15 cellular contexts compared by ENCODE assay signal in the genomic region with DNA sequence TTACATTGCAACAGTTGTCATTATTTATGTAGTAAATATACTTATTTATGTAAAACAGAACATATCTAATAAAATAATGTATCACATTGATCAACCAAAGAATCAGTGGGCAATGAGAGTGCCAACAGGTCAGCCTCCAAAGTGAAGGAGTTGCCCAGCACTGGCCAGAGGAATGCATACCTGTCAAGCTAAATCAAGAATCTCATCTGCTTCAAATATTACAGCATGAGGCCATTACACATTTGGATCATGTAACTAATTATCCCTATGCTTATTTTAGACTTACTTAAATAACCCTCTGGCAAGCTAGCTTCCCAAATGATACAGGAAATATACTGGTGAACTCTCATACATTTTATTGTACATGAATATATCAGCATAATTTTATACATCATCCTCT.
DNase-seq lines count a peak whose midpoint lies in the region; ATAC-seq and TF ChIP-seq lines count a peak whose summit lies in the region.
"Had no signal": no experiment of that assay in that cellular context is flagged by ENCODE, and none has a peak within 500 bp of the region (broad histone marks: within the 10 kb centered on the region; RNA-seq: fewer than 3 reads in every experiment).

No MANE protein-coding gene starts in this region.

- H3K27ac ChIP-seq in SK-N-SH (ENCODE audit: low read depth in 2 of 2, low read length in 1 of 2) (no peak overlapping the region), foreskin keratinocyte (peak overlapping the region; percentile 59)
- H3K27ac ChIP-seq: C4-2B, HL-60 had no signal

- no peak overlapping the region for H3K4me3 ChIP-seq in SK-N-SH (ENCODE audit: low read depth in 2 of 2, low read length in 1 of 2)

- no peak overlapping the region for H3K4me2 ChIP-seq in SK-N-SH

- H3K79me2 ChIP-seq in SK-N-SH (ENCODE audit: insufficient read depth): no peaks in the 10 kb centered on the region

- DNase-seq in NCI-H226 (peak; percentile 40), SK-N-SH (no peak), foreskin keratinocyte (no peak), NCI-H146 treated with DMSO at 0.1 percent for 48 hours (lab: John Stamatoyannopoulos, UW; ENCODE audit: unreplicated experiment) (no peak)
- DNase-seq in activated CD4-positive, CD25-positive, alpha-beta regulatory T cell treated with anti-CD3 and anti-CD28 coated beads, Interleukin-2, amount 50 U/mL, for 72 hours: no peak
- no peak for DNase-seq in activated naive CD4-positive, alpha-beta T cell treated with anti-CD3 and anti-CD28 coated beads for 36 hours
- DNase-seq: AML-193; CD4-positive, alpha-beta T cell; DMS153; DMS79; GF-D8; GOT3; H7 had no signal

- no peaks in the 10 kb centered on the region for H3K4me1 ChIP-seq in SK-N-SH (ENCODE audit: control insufficient read depth in 1 of 2, insufficient read depth in 2 of 2, low read depth in 1 of 2, low read length in 1 of 2)
- peaks cover 9% of the 10 kb centered on the region for H3K4me1 ChIP-seq in foreskin keratinocyte

- no peaks in the 10 kb centered on the region for H3K9me3 ChIP-seq in SK-N-SH

- no peak overlapping the region for H2AFZ ChIP-seq in SK-N-SH (ENCODE audit: low read depth)

- H3K4me1 Mint-ChIP-seq in activated naive CD4-positive, alpha-beta T cell treated with anti-CD3 and anti-CD28 coated beads for 36 hours (ENCODE audit: low read depth): no peaks in the 10 kb centered on the region

- H3K9ac ChIP-seq in SK-N-SH: no peak overlapping the region

- no peaks in the 10 kb centered on the region for H3K9me2 ChIP-seq in SK-N-SH

- intact Hi-C loops in activated naive CD4-positive, alpha-beta T cell treated with anti-CD3 and anti-CD28 coated beads for 36 hours (cut with micrococcal nuclease): no loop called here

- CTCF ChIA-PET in SK-N-SH (lab: Yijun Ruan, JAX): no interaction called here
- CTCF ChIA-PET in activated naive CD4-positive, alpha-beta T cell treated with anti-CD3 and anti-CD28 coated beads for 36 hours (lab: Charles Lee): no interaction called here

- no peak overlapping the region for H3K27ac Mint-ChIP-seq in activated naive CD4-positive, alpha-beta T cell treated with anti-CD3 and anti-CD28 coated beads for 36 hours
- H3K27ac Mint-ChIP-seq: CD4-positive, alpha-beta T cell had no signal

- no peaks in the 10 kb centered on the region for H3K36me3 Mint-ChIP-seq in activated naive CD4-positive, alpha-beta T cell treated with anti-CD3 and anti-CD28 coated beads for 36 hours (ENCODE audit: low read depth)

- TF ChIP-seq EP300 in SK-N-SH (IDR thresholded peaks at IDR 0.05; ENCODE audit: borderline replicate concordance in 1 of 2, low read depth in 1 of 2, low read length in 1 of 2): 0 out of 4 replicates have a peak, but pooled peaks of 1 of the 2 experiments have one; percentile 11

- H3K27me3 Mint-ChIP-seq in activated naive CD4-positive, alpha-beta T cell treated with anti-CD3 and anti-CD28 coated beads for 36 hours (ENCODE audit: low read depth): no peaks in the 10 kb centered on the region
- H3K27me3 Mint-ChIP-seq: CD4-positive, alpha-beta T cell had no signal

- ATAC-seq in foreskin keratinocyte: no peak

- no peak for TF ChIP-seq RAD21 in SK-N-SH (IDR thresholded peaks at IDR 0.05; ENCODE audit: low read length)

- H3F3A ChIP-seq in SK-N-SH (replicated peaks; ENCODE audit: insufficient read depth): peaks cover 8% of the 10 kb centered on the region

- H4K20me1 ChIP-seq in SK-N-SH (ENCODE audit: insufficient read depth): no peaks in the 10 kb centered on the region

- POLR2A ChIA-PET in SK-N-SH (lab: Yijun Ruan, JAX): no interaction called here

- H3K27me3 ChIP-seq in SK-N-SH (ENCODE audit: insufficient read depth): no peaks in the 10 kb centered on the region
- H3K27me3 ChIP-seq in foreskin keratinocyte: no peaks in the 10 kb centered on the region

- H3K4me3 Mint-ChIP-seq in activated naive CD4-positive, alpha-beta T cell treated with anti-CD3 and anti-CD28 coated beads for 36 hours: no peak overlapping the region
- H3K4me3 Mint-ChIP-seq: CD4-positive, alpha-beta T cell had no signal

- TF ChIP-seq CTCF in SK-N-SH (IDR thresholded peaks at IDR 0.05) (no peak), foreskin keratinocyte (conservative IDR thresholded peaks at IDR 0.05) (no peak)

- H3K36me3 ChIP-seq in SK-N-SH (replicated peaks in 1 of 2; ENCODE audit: control insufficient read depth in 1 of 2, insufficient read depth in 2 of 2, low read length in 1 of 2): no peaks in the 10 kb centered on the region

- H3K9me3 Mint-ChIP-seq in activated naive CD4-positive, alpha-beta T cell treated with anti-CD3 and anti-CD28 coated beads for 36 hours: peaks cover 1% of the 10 kb centered on the region
- H3K9me3 Mint-ChIP-seq: CD4-positive, alpha-beta T cell had no signal

TF ChIP-seq in SK-N-SH, 30 proteins besides CTCF, POLR2A, EP300 and RAD21:
- TF ChIP-seq MEF2A (IDR thresholded peaks at IDR 0.05; ENCODE audit: borderline replicate concordance, low read depth) (no peak), NFIC (IDR thresholded peaks at IDR 0.05; ENCODE audit: borderline replicate concordance) (peak; percentile 27; the same call in 1 of the 2 replicates), FOXM1 (IDR thresholded peaks at IDR 0.05; ENCODE audit: low read depth) (no peak), TCF12 (IDR thresholded peaks at IDR 0.05) (peak; percentile 58), CHD2 (IDR thresholded peaks at IDR 0.05; ENCODE audit: low read length, partially characterized antibody) (no peak), SIN3A (IDR thresholded peaks at IDR 0.05; ENCODE audit: borderline replicate concordance, low read depth, low read length) (no peak)
- TF ChIP-seq, protein P1, sequence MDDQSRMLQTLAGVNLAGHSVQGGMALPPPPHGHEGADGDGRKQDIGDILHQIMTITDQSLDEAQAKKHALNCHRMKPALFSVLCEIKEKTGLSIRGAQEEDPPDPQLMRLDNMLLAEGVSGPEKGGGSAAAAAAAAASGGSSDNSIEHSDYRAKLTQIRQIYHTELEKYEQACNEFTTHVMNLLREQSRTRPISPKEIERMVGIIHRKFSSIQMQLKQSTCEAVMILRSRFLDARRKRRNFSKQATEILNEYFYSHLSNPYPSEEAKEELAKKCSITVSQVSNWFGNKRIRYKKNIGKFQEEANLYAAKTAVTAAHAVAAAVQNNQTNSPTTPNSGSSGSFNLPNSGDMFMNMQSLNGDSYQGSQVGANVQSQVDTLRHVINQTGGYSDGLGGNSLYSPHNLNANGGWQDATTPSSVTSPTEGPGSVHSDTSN (IDR thresholded peaks at IDR 0.05): peak; percentile 77
